In genomic region chr15:63372018-63372705, GRCh38 we compare ENCODE assay signal across 8 cellular contexts. TPM values are rescaled to one million over a fixed set of nuclear protein-coding genes. Genes with fewer than 3 reads are reported as not detected.
DNase-seq lines count a peak whose midpoint lies in the region; ATAC-seq, FAIRE-seq and TF ChIP-seq lines count a peak whose summit lies in the region.

No MANE protein-coding gene starts in this region.

- peak overlapping the region; percentile 73; the same call in 1 of the 2 replicates for H2BK5ac ChIP-seq in H1 (ENCODE audit: low read depth, low read length)

- DNase-seq in EL: peak; percentile 98
- peak; percentile 51 for DNase-seq in NCI-H69 (lab: John Stamatoyannopoulos, UW)
- DNase-seq in H1 (ENCODE audit: low read depth in 1 of 2, low spot score in 2 of 2): no peak
- DNase-seq in posterior vena cava (ENCODE audit: low spot score): peak; percentile 93
- DNase-seq in 8988T: no peak

- no peak overlapping the region for H3K4me3 ChIP-seq in H1 (ENCODE audit: extremely low read depth in 1 of 4, insufficient read depth in 2 of 4, low read depth in 3 of 4, low read length in 4 of 4)

- no peaks in the 10 kb centered on the region for H4K20me1 ChIP-seq in H1 (replicated peaks in 1 of 2; ENCODE audit: control insufficient read depth in 1 of 2, insufficient read depth in 2 of 2, low read length in 2 of 2)

- H4K5ac ChIP-seq in H1 (ENCODE audit: insufficient read length, low read depth, low read length): no peak overlapping the region

- no peak overlapping the region for H2BK120ac ChIP-seq in H1 (replicated peaks; ENCODE audit: low read depth, low read length)

- H3K9ac ChIP-seq in H1 (replicated peaks in 1 of 4; ENCODE audit: extremely low read depth in 1 of 4, low read depth in 3 of 4, low read length in 3 of 4): no peak overlapping the region

- H2BK12ac ChIP-seq in H1 (ENCODE audit: low read depth, low read length): 0 out of 2 replicates have a peak overlapping the region, but pooled peaks have one; percentile 1

- ATAC-seq in GM21423 (IDR thresholded peaks at IDR 0.05; ENCODE audit: unreplicated experiment): no peak
- no peak for ATAC-seq in GM18511 (IDR thresholded peaks at IDR 0.05; ENCODE audit: unreplicated experiment)
- ATAC-seq in HG03469 (IDR thresholded peaks at IDR 0.05; ENCODE audit: unreplicated experiment): no peak

- no peak for TF ChIP-seq EP300 in H1 (IDR thresholded peaks at IDR 0.05; ENCODE audit: borderline replicate concordance in 1 of 2, low read depth in 2 of 2, low read length in 2 of 2)

- no peak overlapping the region for H2BK20ac ChIP-seq in H1 (ENCODE audit: low read length)

- no peaks in the 10 kb centered on the region for H3K79me1 ChIP-seq in H1 (ENCODE audit: low read depth, low read length)

- no peak overlapping the region for H3K4ac ChIP-seq in H1 (replicated peaks; ENCODE audit: insufficient read length, low read depth, low read length)

- H3K56ac ChIP-seq in H1 (replicated peaks; ENCODE audit: insufficient read length, low read depth, low read length): no peak overlapping the region

- no peak overlapping the region for H3K27ac ChIP-seq in H1 (ENCODE audit: low read depth, low read length)

- TF ChIP-seq RAD21 in H1 (IDR thresholded peaks at IDR 0.05 in 1 of 2, conservative IDR thresholded peaks at IDR 0.05 in 1 of 2; ENCODE audit: low read depth in 2 of 2, low read length in 2 of 2): no peak

- no peaks in the 10 kb centered on the region for H3K9me3 ChIP-seq in H1 (ENCODE audit: insufficient read depth in 2 of 2, low read depth in 1 of 2, low read length in 1 of 2)

- no peaks in the 10 kb centered on the region for H3K27me3 ChIP-seq in H1 (replicated peaks in 1 of 4; ENCODE audit: control insufficient read depth in 3 of 4, extremely low read depth in 1 of 4, insufficient read depth in 3 of 4, low read length in 3 of 4)

- H3K4me1 ChIP-seq in H1 (replicated peaks in 1 of 4; ENCODE audit: control insufficient read depth in 3 of 4, insufficient read depth in 4 of 4, low read length in 3 of 4): peaks cover 0 to 10% (median 3%) of the 10 kb centered on the region in 4 experiments; a peak in 5 of 7 replicates

- no peaks in the 10 kb centered on the region for H3K23me2 ChIP-seq in H1 (ENCODE audit: low read depth, low read length)

- no peak overlapping the region for H3K14ac ChIP-seq in H1 (ENCODE audit: insufficient read length)

- CTCF ChIA-PET in H1 (lab: Charles Lee; ENCODE audit: partially characterized antibody): interaction anchor here (0.5 to 1.7 kb wide), 9 partner anchors 9 to 95 kb away, joined by 3 to 6 read pairs (median 3); no protein-coding TSS in a partner anchor

- no peak overlapping the region for H3K23ac ChIP-seq in H1 (ENCODE audit: insufficient read length)

- no peak for TF ChIP-seq POLR2A in H1 (IDR thresholded peaks at IDR 0.05; ENCODE audit: control extremely low read depth in 1 of 2, low read depth in 2 of 2, low read length in 2 of 2)

- intact Hi-C loops in posterior vena cava (cut with DNase I): no loop called here

- no peak for FAIRE-seq in H1 (lab: Jason Lieb, UNC)

- H3K36me3 ChIP-seq in H1 (ENCODE audit: control insufficient read depth in 2 of 4, insufficient read depth in 4 of 4, low read length in 3 of 4): no peaks in the 10 kb centered on the region

- H3K4me2 ChIP-seq in H1 (ENCODE audit: insufficient read depth in 1 of 2, low read depth in 2 of 2, low read length in 2 of 2): no peak overlapping the region

- H4K91ac ChIP-seq in H1 (replicated peaks; ENCODE audit: insufficient read length, low read length): no peak overlapping the region

- 87% methylated on average over 12 of the region's 12 CpGs; no CpG with 5 or more reads in 1 of the 2 experiments for WGBS in H1 (ENCODE audit: extremely low coverage in 1 of 2, insufficient coverage in 1 of 2, insufficient read length in 1 of 2, insufficient replicate concordance in 2 of 2, low coverage in 1 of 2, low lambda C conversion rate in 2 of 2, missing lambda C conversion rate in 1 of 2), 2 experiments

- peak overlapping the region; percentile 8; the same call in 1 of the 2 replicates for H2BK15ac ChIP-seq in H1 (ENCODE audit: low read length)

- no peak for TF ChIP-seq CTCF in H1 (IDR thresholded peaks at IDR 0.05; ENCODE audit: control extremely low read depth in 1 of 3, insufficient read depth in 1 of 3, low read depth in 1 of 3, low read length in 3 of 3)

- no peak overlapping the region for H3K18ac ChIP-seq in H1 (ENCODE audit: extremely low read depth, low read length)

- H2AFZ ChIP-seq in H1 (ENCODE audit: low read length): no peak overlapping the region

- POLR2A ChIA-PET in H1 (lab: Charles Lee; ENCODE audit: partially characterized antibody): interaction anchor here (1.5 to 2.0 kb wide), 2 partner anchors 10 to 11 kb away, joined by 4 to 5 read pairs; partner anchors contain the start of gene CA12

- H3K79me2 ChIP-seq in H1 (ENCODE audit: control insufficient read depth in 1 of 2, insufficient read depth in 2 of 2, low read length in 2 of 2): no peaks in the 10 kb centered on the region

- H2AK5ac ChIP-seq in H1 (ENCODE audit: low read depth, low read length): no peak overlapping the region

- H4K8ac ChIP-seq in H1 (ENCODE audit: extremely low read depth, insufficient read depth, low read length): no peak overlapping the region; the same call in 1 of the 2 replicates

TF ChIP-seq in H1, 55 proteins besides CTCF, POLR2A, EP300 and RAD21:
- TF ChIP-seq YY1 (IDR thresholded peaks at IDR 0.05; ENCODE audit: low read depth, low read length): no peak
- no peak for TF ChIP-seq TBP (IDR thresholded peaks at IDR 0.05; ENCODE audit: low read depth, low read length)
- TF ChIP-seq SIN3A (conservative IDR thresholded peaks at IDR 0.05 in 1 of 2, IDR thresholded peaks at IDR 0.05 in 1 of 2; ENCODE audit: low read depth in 1 of 2, low read length in 2 of 2): no peak
- no peak for TF ChIP-seq SUZ12 (IDR thresholded peaks at IDR 0.05; ENCODE audit: low read length)
- no peak for TF ChIP-seq EGR1 (IDR thresholded peaks at IDR 0.05; ENCODE audit: borderline replicate concordance, low read depth, low read length)
- no peak for TF ChIP-seq PHF8 (conservative IDR thresholded peaks at IDR 0.05; ENCODE audit: low read depth, low read length)
- no peak for TF ChIP-seq CHD1 (IDR thresholded peaks at IDR 0.05; ENCODE audit: low read depth, low read length)
- no peak for TF ChIP-seq JUND (IDR thresholded peaks at IDR 0.05; ENCODE audit: low read length)

RNA-seq across cellular contexts. Expression of gene CA12, which starts 9.5 kb away (rescaled TPM):
- 4.9 and 5.8 TPM in 2 replicates for total RNA-seq in H1 (2021; fragmentation: NEBNext Ultra II Directional; extraction: Animal tissue kit (Norgen Biotek cat#: 25700))
- 4.7 and 4.9 TPM in 2 replicates for polyA plus RNA-seq in H1 (2011; rRNA removed)
- 4.5 TPM for polyA plus RNA-seq in H1 (2011; cell fraction: cytosol; rRNA removed)
- polyA plus RNA-seq in H1 (2011; cell fraction: nucleus; rRNA removed): 12.7 TPM
- polyA plus RNA-seq in H1 (2012, experiment 1 of 2): 3.7 to 4.7 TPM (median 4.6 TPM) in 4 replicates
- 1.3 TPM for polyA plus RNA-seq in H1 (2012, experiment 2 of 2)
- 3.8 TPM for polyA plus RNA-seq in H1 (2013, experiment 1 of 2)
- polyA plus RNA-seq in H1 (2013, experiment 2 of 2): 4.6 TPM
- polyA minus RNA-seq in H1 (2011; rRNA and poly(A)+ RNA removed): 4.5 and 5.8 TPM in 2 replicates
- polyA minus RNA-seq in H1 (2011; cell fraction: cytosol; rRNA and poly(A)+ RNA removed): 0.95 TPM
- polyA minus RNA-seq in H1 (2011; cell fraction: nucleus; rRNA and poly(A)+ RNA removed): 5.2 TPM
- total RNA-seq in posterior vena cava: 10 to 100 TPM; 36.7 to 48.3 TPM

Comparison
In these comparisons a context has a peak if more than half of its experiments do, and no peak if none do; other contexts are left out.
1. DNase-seq: peak in EL (single experiment), NCI-H69 (single experiment) and posterior vena cava (single experiment); none in H1 (0 of 2) and 8988T (single experiment).